ENCODE assay signal across 8 cellular contexts in the genomic region with DNA sequence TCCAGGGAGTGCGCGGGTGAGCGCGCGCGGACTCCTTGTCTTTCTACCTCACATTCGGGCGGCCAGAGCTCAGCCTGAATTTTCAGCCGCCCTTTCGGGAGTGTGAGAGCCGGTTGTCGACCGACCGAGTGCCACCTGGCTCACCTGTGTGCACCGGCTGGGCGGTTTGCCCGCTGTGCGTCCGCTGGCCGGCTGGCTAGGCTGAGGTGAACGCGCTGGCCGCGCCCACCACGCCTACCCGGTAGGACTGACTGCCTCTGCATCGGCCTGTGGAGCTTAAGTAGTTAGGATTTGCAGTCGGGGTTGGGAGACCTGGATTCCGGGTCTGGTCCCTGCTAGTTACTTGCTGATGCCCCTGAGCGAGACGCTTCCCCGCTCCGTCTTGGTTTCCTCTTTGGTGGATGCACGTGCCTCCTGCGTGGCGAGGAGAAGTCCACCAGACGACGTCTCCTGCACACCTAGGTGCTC. TPM values are rescaled to one million over a fixed set of nuclear protein-coding genes. Genes with fewer than 3 reads are reported as not detected.
A peak's percentile ranks its signal among the peaks of the same experiment; 100 is the strongest.
DNase-seq lines count a peak whose midpoint lies in the region; ATAC-seq and TF ChIP-seq lines count a peak whose summit lies in the region.

No MANE protein-coding gene starts in this region.

- DNase-seq in NCI-H510A (lab: John Stamatoyannopoulos, UW) (peak; percentile 51), chondrocyte (ENCODE audit: low spot score) (no peak), mesendoderm (peak; percentile 33), vagina (ENCODE audit: extremely low spot score in 2 of 2) (no peak), kidney glomerular epithelial cell (lab: John Stamatoyannopoulos, UW) (no peak)

- H3K4me3 ChIP-seq in mesendoderm (ENCODE audit: low read length) (peak overlapping the region; percentile 57), vagina (peak overlapping the region; percentile 69 to 76)

- H3K18ac ChIP-seq in mesendoderm (ENCODE audit: low read length): no peak overlapping the region

- no peaks in the 10 kb centered on the region for H3K79me2 ChIP-seq in mesendoderm (ENCODE audit: control insufficient read depth, insufficient read depth, low read length)

- H3K27me3 ChIP-seq in mesendoderm (ENCODE audit: insufficient read depth, low read length, poor library complexity) (peaks cover 6% of the 10 kb centered on the region), vagina (no peaks in the 10 kb centered on the region)

- H3K27ac ChIP-seq in mesendoderm (ENCODE audit: low read depth, low read length) (no peak overlapping the region), vagina (peak overlapping the region; percentile 53)

- H4K5ac ChIP-seq in mesendoderm (ENCODE audit: low read length): no peak overlapping the region

- H2BK5ac ChIP-seq in mesendoderm (ENCODE audit: low read length): no peak overlapping the region

- no peaks in the 10 kb centered on the region for H3K9me3 Mint-ChIP-seq in chondrocyte (ENCODE audit: low read depth)

- H3K9ac ChIP-seq in mesendoderm (ENCODE audit: low read length): peak overlapping the region; percentile 44

- H3K4me1 ChIP-seq in mesendoderm (ENCODE audit: control insufficient read depth, low read depth, low read length) (peaks cover 4% of the 10 kb centered on the region), vagina (peaks cover 49% of the 10 kb centered on the region)

- H3K56ac ChIP-seq in mesendoderm (ENCODE audit: low read length): peak overlapping the region; percentile 58

- H3K4me1 Mint-ChIP-seq in chondrocyte (ENCODE audit: low read depth): peaks cover 15% of the 10 kb centered on the region

- no peaks in the 10 kb centered on the region for H3K36me3 ChIP-seq in mesendoderm (ENCODE audit: control insufficient read depth, insufficient read depth, low read length)
- H3K36me3 ChIP-seq in vagina: no peaks in the 10 kb centered on the region

- no peak overlapping the region for H2AK5ac ChIP-seq in mesendoderm (ENCODE audit: low read length)

- H2BK15ac ChIP-seq in mesendoderm (replicated peaks; ENCODE audit: low read depth): no peak overlapping the region

- peak overlapping the region; percentile 85 for H3K4me3 Mint-ChIP-seq in chondrocyte (ENCODE audit: unreplicated experiment)

- no peak overlapping the region for H3K4ac ChIP-seq in mesendoderm (ENCODE audit: low read depth, low read length)

- intact Hi-C loops in vagina (cut with DNase I): loop anchor here (5.0 kb wide), 1 partner anchor 1780 kb away; no protein-coding TSS in a partner anchor

- no peaks in the 10 kb centered on the region for H3K79me1 ChIP-seq in mesendoderm (ENCODE audit: low read length)

- H3K27ac Mint-ChIP-seq in chondrocyte (ENCODE audit: unreplicated experiment): no peak overlapping the region

- peaks cover 1% of the 10 kb centered on the region for H3K36me3 Mint-ChIP-seq in chondrocyte (ENCODE audit: low read depth)

- H2BK120ac ChIP-seq in mesendoderm (ENCODE audit: low read depth, low read length): no peak overlapping the region

- peaks cover 3% of the 10 kb centered on the region for H3K27me3 Mint-ChIP-seq in chondrocyte (ENCODE audit: low read depth)

- no peaks in the 10 kb centered on the region for H3K9me3 ChIP-seq in vagina

- H3K4me2 ChIP-seq in mesendoderm (ENCODE audit: low read length): peak overlapping the region; percentile 96

- TF ChIP-seq CTCF in chondrocyte (IDR thresholded peaks at IDR 0.05) (no peak), vagina (IDR thresholded peaks at IDR 0.05) (no peak)

- no peak overlapping the region for H3K23ac ChIP-seq in mesendoderm (ENCODE audit: low read length)

- no CpG with 5 or more reads among the region's 38 CpGs for whole genome bisulfite sequencing in mesendoderm (ENCODE audit: extremely low coverage, insufficient coverage, low lambda C conversion rate)

- no peak overlapping the region for H4K8ac ChIP-seq in mesendoderm (ENCODE audit: low read depth, low read length)

- ATAC-seq in GM19463 (IDR thresholded peaks at IDR 0.05; ENCODE audit: unreplicated experiment): peak; percentile 11
- no peak for ATAC-seq in GM19351 (IDR thresholded peaks at IDR 0.05; ENCODE audit: unreplicated experiment)
- no peak for ATAC-seq in GM18519 (IDR thresholded peaks at IDR 0.05; ENCODE audit: low FRiP score, unreplicated experiment)

- no peak for TF ChIP-seq POLR2A in vagina (IDR thresholded peaks at IDR 0.05)

RNA-seq across cellular contexts. Expression of a gene that starts 0.6 kb away (rescaled TPM):
- total RNA-seq in chondrocyte: 1.7 to 11.1 TPM (median 8.9 TPM) in 3 replicates
- polyA plus RNA-seq in mesendoderm (2013, experiment 1 of 2): 1.3 TPM
- 1.3 TPM for polyA plus RNA-seq in mesendoderm (2013, experiment 2 of 2)
- total RNA-seq in vagina: 26.5 TPM

RNA-seq across cellular contexts. Expression of a gene that starts 35.1 kb away (rescaled TPM):
- total RNA-seq in chondrocyte (not detected in 3 replicates), vagina (6.1 TPM)
- polyA plus RNA-seq in mesendoderm (2013, experiment 1 of 2): 0.01 TPM
- 0.03 TPM for polyA plus RNA-seq in mesendoderm (2013, experiment 2 of 2)

Comparison
In these comparisons a context has a peak if more than half of its experiments do, and no peak if none do; other contexts are left out.
1. DNase-seq: peak in NCI-H510A (single experiment) and mesendoderm (single experiment); none in chondrocyte (single experiment), vagina (0 of 2) and kidney glomerular epithelial cell (single experiment).